Comparison of ENCODE assay signal across 16 cellular contexts in genomic region chr2:60297296-60298010, GRCh38.
DNase-seq lines count a peak whose midpoint lies in the region; ATAC-seq and TF ChIP-seq lines count a peak whose summit lies in the region.
"Had no signal": no experiment of that assay in that cellular context is flagged by ENCODE, and none has a peak within 500 bp of the region (broad histone marks: within the 10 kb centered on the region; RNA-seq: fewer than 3 reads in every experiment).

No MANE protein-coding gene starts in this region.

- H3K36me3 Mint-ChIP-seq in H9 (ENCODE audit: insufficient read depth in 1 of 3, low read depth in 3 of 3): peaks cover 0 to 4% (median 1%) of the 10 kb centered on the region in 3 experiments; a peak in 3 of 7 replicates

- no peak overlapping the region for H3K56ac ChIP-seq in H9 (ENCODE audit: insufficient read length, low read depth, low read length)

- no peak for TF ChIP-seq POLR2A in body of pancreas (IDR thresholded peaks at IDR 0.05)
- no peak for TF ChIP-seq POLR2A in testis (IDR thresholded peaks at IDR 0.05)

- no peak overlapping the region for H2AK5ac ChIP-seq in H9 (ENCODE audit: insufficient read length, low read length)

- TF ChIP-seq CTCF in H9 (conservative IDR thresholded peaks at IDR 0.05) (no peak), body of pancreas (IDR thresholded peaks at IDR 0.05) (no peak), testis (IDR thresholded peaks at IDR 0.05) (no peak), GM10248 (IDR thresholded peaks at IDR 0.05; ENCODE audit: control extremely low read depth, extremely low read depth, low read depth, missing control alignments) (no peak)

- no peaks in the 10 kb centered on the region for H3K23me2 ChIP-seq in H9 (ENCODE audit: insufficient read length, low read depth, low read length, poor library complexity, severe bottlenecking)

- no peak overlapping the region for H2BK20ac ChIP-seq in H9 (ENCODE audit: low read depth, low read length, poor library complexity, severe bottlenecking)

- H2BK15ac ChIP-seq in H9 (ENCODE audit: low read depth, low read length): no peak overlapping the region

- H3T11ph ChIP-seq in H9 (ENCODE audit: low read length): no peak overlapping the region

- intact Hi-C loops in body of pancreas (cut with DNase I) (no loop called here), left colon (cut with DNase I, micrococcal nuclease) (no loop called here), testis (cut with DNase I; ENCODE audit: low total_unique reads) (no loop called here)

- peaks cover 3 to 4% of the 10 kb centered on the region in 2 experiments; a peak in 4 of 5 replicates for H3K9me3 Mint-ChIP-seq in H9

- H2BK120ac ChIP-seq in H9 (ENCODE audit: low read depth, low read length, poor library complexity, severe bottlenecking): no peak overlapping the region

- H3K36me3 ChIP-seq in body of pancreas (replicated peaks in 1 of 2; ENCODE audit: insufficient read depth in 1 of 2, low read depth in 2 of 2) (no peaks in the 10 kb centered on the region), testis (ENCODE audit: low read depth, missing control alignments) (no peaks in the 10 kb centered on the region)
- H3K36me3 ChIP-seq: BLaER1, heart right ventricle, left lung had no signal

- no peak overlapping the region for H3K27ac ChIP-seq in H9 (ENCODE audit: insufficient read length, low read depth, low read length)
- H3K27ac ChIP-seq in body of pancreas: no peak overlapping the region
- H3K27ac ChIP-seq in testis: no peak overlapping the region
- H3K27ac ChIP-seq: BLaER1, heart right ventricle, left lung had no signal

- no peak overlapping the region for H4K91ac ChIP-seq in H9 (ENCODE audit: insufficient read length, low read depth, low read length)

- no peak overlapping the region for H2BK5ac ChIP-seq in H9 (ENCODE audit: insufficient read length, low read length)

- H3K14ac ChIP-seq in H9 (ENCODE audit: insufficient read depth, low read length): no peak overlapping the region

- H2AFZ ChIP-seq in H9 (ENCODE audit: low read length): no peak overlapping the region

- DNase-seq in H9 (peak; percentile 88), body of pancreas (peak; percentile 31 to 64 (median 52)), left colon (peak; percentile 50 to 67), testis (peak; percentile 48), amniotic stem cell (lab: John Stamatoyannopoulos, UW) (no peak), GM10248 (ENCODE audit: extremely low spot score) (no peak), HUDEP-2 (lab: John Stamatoyannopoulos, UW; ENCODE audit: unreplicated experiment in 76 of 76) (no peak)
- DNase-seq: cortex of kidney, DMS53, left lung, NCI-H2029 treated with DMSO at 0.1 percent for 48 hours, NCI-H69, T-helper 1 cell had no signal

- H3K79me1 ChIP-seq in H9 (ENCODE audit: insufficient read depth, low read depth, low read length, poor library complexity, severe bottlenecking): no peaks in the 10 kb centered on the region

- POLR2A ChIA-PET in GM10248 (lab: Yijun Ruan, JAX): no interaction called here

- peak; percentile 69 for ATAC-seq in body of pancreas
- peak; percentile 89 for ATAC-seq in left colon
- ATAC-seq: activated CD4-positive, CD25-positive, alpha-beta regulatory T cell treated with anti-CD3 and anti-CD28 coated beads, Interleukin-2, amount 50 U/mL, for 24 hours; left lung had no signal

- CTCF ChIA-PET in GM10248 (lab: Yijun Ruan, JAX): interaction anchor here (1.1 kb wide), 1 partner anchor 15 kb away, joined by 3 read pairs; no protein-coding TSS in a partner anchor

- no peak overlapping the region for H3K4me2 ChIP-seq in H9 (ENCODE audit: insufficient read depth, insufficient read length, low read length)
- H3K4me2 ChIP-seq: BLaER1 had no signal

- no peaks in the 10 kb centered on the region for H3K27me3 ChIP-seq in H9 (ENCODE audit: insufficient read depth, low read length)
- H3K27me3 ChIP-seq in body of pancreas: no peaks in the 10 kb centered on the region
- H3K27me3 ChIP-seq in testis: no peaks in the 10 kb centered on the region
- H3K27me3 ChIP-seq: BLaER1, left lung had no signal

- no peak overlapping the region for H4K8ac ChIP-seq in H9 (replicated peaks; ENCODE audit: insufficient read length, low read depth, low read length)

- no peak overlapping the region for H4K5ac ChIP-seq in H9 (ENCODE audit: insufficient read length, low read depth, low read length)

- H3K4me3 Mint-ChIP-seq in H9: no peak overlapping the region

- H3K79me2 ChIP-seq in H9 (ENCODE audit: insufficient read depth, low read length): no peaks in the 10 kb centered on the region

- H3K4me1 Mint-ChIP-seq in H9: peaks cover 19 to 27% of the 10 kb centered on the region in 2 experiments

- no peaks in the 10 kb centered on the region for H4K20me1 ChIP-seq in H9 (ENCODE audit: control insufficient read depth, insufficient read depth, insufficient read length)
- H4K20me1 ChIP-seq: BLaER1 had no signal

- no peak overlapping the region for H3K27ac Mint-ChIP-seq in H9

- H3K4me3 ChIP-seq in body of pancreas (no peak overlapping the region), testis (peak overlapping the region; percentile 7 to 35)
- H3K4me3 ChIP-seq: BLaER1, heart right ventricle, left lung had no signal

- no peak overlapping the region for H2BK12ac ChIP-seq in H9 (ENCODE audit: insufficient read length, low read depth, low read length)

- H3K23ac ChIP-seq in H9 (ENCODE audit: insufficient read length, low read depth, low read length): no peak overlapping the region

- peaks cover 11% of the 10 kb centered on the region for H3K27me3 Mint-ChIP-seq in H9 (ENCODE audit: low read depth)

- H3K4ac ChIP-seq in H9 (ENCODE audit: low read depth, low read length): no peak overlapping the region

- H3K18ac ChIP-seq in H9 (ENCODE audit: insufficient read length, low read depth, low read length): no peak overlapping the region

- H3K9ac ChIP-seq in H9 (ENCODE audit: extremely low read depth, insufficient read length, low read length): no peak overlapping the region
- H3K9ac ChIP-seq: BLaER1 had no signal

- no CpG with 5 or more reads among the region's 21 CpGs for WGBS in H9 (ENCODE audit: extremely low coverage, insufficient read length, low lambda C conversion rate)
- 29 to 52% methylated on average over 18 to 21 of the region's 21 CpGs for WGBS in body of pancreas, 2 donors
- 32 to 39% methylated on average over 20 to 21 of the region's 21 CpGs for WGBS in testis, 2 donors

- H3K4me1 ChIP-seq in H9 (ENCODE audit: insufficient read depth, low read length) (peaks cover 4% of the 10 kb centered on the region; the same call in 1 of the 2 replicates), body of pancreas (peaks cover 5% of the 10 kb centered on the region), testis (no peaks in the 10 kb centered on the region)
- H3K4me1 ChIP-seq: heart right ventricle, left lung had no signal

- no peaks in the 10 kb centered on the region for H3K9me3 ChIP-seq in H9 (ENCODE audit: control insufficient read depth, low read depth, low read length)
- no peaks in the 10 kb centered on the region for H3K9me3 ChIP-seq in body of pancreas
- H3K9me3 ChIP-seq in testis: no peaks in the 10 kb centered on the region
- H3K9me3 ChIP-seq: BLaER1, left lung had no signal

Comparison
In these comparisons a context has a peak if more than half of its experiments do, and no peak if none do; other contexts are left out.
1. DNase-seq: peak in H9 (single experiment), body of pancreas (4 of 4), left colon (2 of 2) and testis (single experiment); none in amniotic stem cell (single experiment), GM10248 (single experiment) and HUDEP-2 (0 of 76).
2. H3K4me3 ChIP-seq: peak in testis (2 of 2); none in body of pancreas (0 of 2).